In genomic region chr5:81605299-81605698, GRCh38 we compare ENCODE assay signal across 26 cellular contexts.
DNase-seq lines count a peak whose midpoint lies in the region; ATAC-seq, FAIRE-seq and TF ChIP-seq lines count a peak whose summit lies in the region.
"Had no signal": no experiment of that assay in that cellular context is flagged by ENCODE, and none has a peak within 500 bp of the region (broad histone marks: within the 10 kb centered on the region; RNA-seq: fewer than 3 reads in every experiment).

No MANE protein-coding gene starts in this region.

- SMC1A ChIA-PET in GM12878 (lab: Charles Lee; ENCODE audit: uncharacterized antibody, unreplicated experiment): interaction anchor here (0.8 kb wide), 1 partner anchor 32 kb away, joined by 3 read pairs; no protein-coding TSS in a partner anchor

- no peaks in the 10 kb centered on the region for H3K27me3 ChIP-seq in HUES48 (ENCODE audit: control insufficient read depth, insufficient read depth, low read length)
- no peaks in the 10 kb centered on the region for H3K27me3 ChIP-seq in KMS-11 (ENCODE audit: insufficient read depth, low read depth)
- H3K27me3 ChIP-seq in GM12878 (replicated peaks in 1 of 2; ENCODE audit: control insufficient read depth in 2 of 2, insufficient read depth in 2 of 2, low read length in 1 of 2): no peaks in the 10 kb centered on the region
- no peaks in the 10 kb centered on the region for H3K27me3 ChIP-seq in neural progenitor cell
- H3K27me3 ChIP-seq in thyroid gland: no peaks in the 10 kb centered on the region
- H3K27me3 ChIP-seq: BE2C; BLaER1 treated with 17β-estradiol and CSF1 and Interleukin-3, amounts not matched to agents 10 nM and 100 nM had no signal

- H3K9me3 ChIP-seq in HUES48 (ENCODE audit: control insufficient read depth, insufficient read depth, low read length): peaks cover 9% of the 10 kb centered on the region
- peaks cover 7% of the 10 kb centered on the region for H3K9me3 ChIP-seq in GM12878 (replicated peaks; ENCODE audit: control insufficient read depth, insufficient read depth, low read length)
- no peaks in the 10 kb centered on the region for H3K9me3 ChIP-seq in neural progenitor cell (ENCODE audit: low read depth)
- H3K9me3 ChIP-seq in thyroid gland: no peaks in the 10 kb centered on the region
- H3K9me3 ChIP-seq: A549, BE2C had no signal

- peaks cover 43% of the 10 kb centered on the region for H3F3A ChIP-seq in neural progenitor cell (ENCODE audit: low read depth)

- no peak for FAIRE-seq in GM12878 (lab: Jason Lieb, UNC)
- FAIRE-seq: A549, D721Med, GM12892 had no signal

- no peak for TF ChIP-seq RAD21 in GM12878 (IDR thresholded peaks at IDR 0.05; ENCODE audit: insufficient read depth, low read depth, low read length)

- H3K4me1 ChIP-seq in HUES48 (ENCODE audit: control insufficient read depth, insufficient read depth, low read length): peaks cover 38% of the 10 kb centered on the region
- H3K4me1 ChIP-seq in KMS-11 (ENCODE audit: low read depth, poor library complexity, severe bottlenecking): peaks cover 32% of the 10 kb centered on the region
- H3K4me1 ChIP-seq in GM12878 (ENCODE audit: control insufficient read depth, insufficient read depth, low read length): no peaks in the 10 kb centered on the region
- peaks cover 58% of the 10 kb centered on the region for H3K4me1 ChIP-seq in neural progenitor cell
- H3K4me1 ChIP-seq in thyroid gland: peaks cover 4 to 8% of the 10 kb centered on the region in 2 donors
- H3K4me1 ChIP-seq: A549 had no signal

- no peak for ATAC-seq in GM12878
- ATAC-seq in SK-N-SH treated with all-trans-retinoic acid at 6 μM for 48 hours: no peak
- ATAC-seq: A549, HCT116 had no signal

- H3K79me2 ChIP-seq in KMS-11 (ENCODE audit: insufficient read depth, low read depth) (no peaks in the 10 kb centered on the region; the same call in 1 of the 2 replicates), GM12878 (ENCODE audit: control insufficient read depth, insufficient read depth, low read length) (no peaks in the 10 kb centered on the region), neural progenitor cell (ENCODE audit: low read depth) (peaks cover 44% of the 10 kb centered on the region)

- RAD21 ChIA-PET in GM12878 (lab: Charles Lee; ENCODE audit: unreplicated experiment): no interaction called here

- H3K4me3 ChIP-seq in HUES48 (ENCODE audit: low read depth, low read length): no peak overlapping the region
- no peak overlapping the region for H3K4me3 ChIP-seq in KMS-11 (IDR thresholded peaks at IDR 0.05; ENCODE audit: insufficient read depth, low read depth, low read length)
- H3K4me3 ChIP-seq in GM12878: no peak overlapping the region
- H3K4me3 ChIP-seq in neural progenitor cell: peak overlapping the region; percentile 22
- no peak overlapping the region for H3K4me3 ChIP-seq in thyroid gland (replicated peaks in 1 of 3)
- H3K4me3 ChIP-seq: A549; BLaER1 treated with 17β-estradiol and CSF1 and Interleukin-3, amounts not matched to agents 10 nM and 100 nM had no signal

- H3K27ac ChIP-seq in HUES48 (ENCODE audit: low read depth, low read length): peak overlapping the region; percentile 81
- no peak overlapping the region for H3K27ac ChIP-seq in KMS-11
- no peak overlapping the region for H3K27ac ChIP-seq in GM12878 (ENCODE audit: control insufficient read depth, insufficient read depth)
- peak overlapping the region; percentile 50 for H3K27ac ChIP-seq in neural progenitor cell
- no peak overlapping the region for H3K27ac ChIP-seq in thyroid gland
- H3K27ac ChIP-seq: A549; BLaER1 treated with 17β-estradiol and CSF1 and Interleukin-3, amounts not matched to agents 10 nM and 100 nM had no signal

- H3K9ac ChIP-seq in HUES48 (ENCODE audit: low read depth, low read length) (no peak overlapping the region), KMS-11 (no peak overlapping the region), GM12878 (ENCODE audit: control insufficient read depth, insufficient read depth, low read length) (no peak overlapping the region), neural progenitor cell (no peak overlapping the region)
- H3K9ac ChIP-seq: BLaER1 treated with 17β-estradiol and CSF1 and Interleukin-3, amounts not matched to agents 10 nM and 100 nM had no signal

- H3K4me2 ChIP-seq in KMS-11 (0 out of 2 replicates have a peak overlapping the region, but pooled peaks have one; percentile 22), GM12878 (ENCODE audit: control insufficient read depth, insufficient read depth) (no peak overlapping the region), neural progenitor cell (peak overlapping the region; percentile 75)
- H3K4me2 ChIP-seq: A549; BLaER1 treated with 17β-estradiol and CSF1 and Interleukin-3, amounts not matched to agents 10 nM and 100 nM had no signal

- TF ChIP-seq CTCF in KMS-11 (conservative IDR thresholded peaks at IDR 0.05; ENCODE audit: low read depth, low read length) (no peak), GM12878 (IDR thresholded peaks at IDR 0.05 in 2 of 3, conservative IDR thresholded peaks at IDR 0.05 in 1 of 3; ENCODE audit: control insufficient read depth in 2 of 3, extremely low read depth in 1 of 3, insufficient read depth in 1 of 3, low read depth in 3 of 3, low read length in 3 of 3) (no peak), neural progenitor cell (IDR thresholded peaks at IDR 0.05) (no peak), thyroid gland (IDR thresholded peaks at IDR 0.05) (no peak)

- intact Hi-C loops in GM12878 (cut with micrococcal nuclease; ENCODE audit: unreplicated experiment) (no loop called here), thyroid gland (cut with DNase I) (no loop called here)

- H3K36me3 ChIP-seq in HUES48 (ENCODE audit: control insufficient read depth, insufficient read depth, low read length) (peaks cover 7% of the 10 kb centered on the region; the same call in 1 of the 2 replicates), KMS-11 (ENCODE audit: insufficient read depth) (no peaks in the 10 kb centered on the region), GM12878 (ENCODE audit: control insufficient read depth in 2 of 2, insufficient read depth in 2 of 2, low read length in 1 of 2) (peaks cover 2 to 4% of the 10 kb centered on the region in 2 experiments; a peak in 3 of 4 replicates), neural progenitor cell (peaks cover 5% of the 10 kb centered on the region), thyroid gland (no peaks in the 10 kb centered on the region)
- H3K36me3 ChIP-seq: BE2C had no signal

- no peak for TF ChIP-seq POLR2A in GM12878 (IDR thresholded peaks at IDR 0.05; ENCODE audit: low read depth, low read length)
- TF ChIP-seq POLR2A in thyroid gland (IDR thresholded peaks at IDR 0.05): no peak

- no peaks in the 10 kb centered on the region for H3K27me3 Mint-ChIP-seq in neural progenitor cell (ENCODE audit: insufficient read depth, low read depth)
- H3K27me3 Mint-ChIP-seq: CD4-positive, alpha-beta T cell; CD8-positive, alpha-beta memory T cell had no signal

- H4K20me1 ChIP-seq in KMS-11 (ENCODE audit: insufficient read depth) (peaks cover 6% of the 10 kb centered on the region; the same call in 1 of the 2 replicates), GM12878 (ENCODE audit: control insufficient read depth, insufficient read depth) (no peaks in the 10 kb centered on the region), neural progenitor cell (ENCODE audit: low read depth) (peaks cover 66% of the 10 kb centered on the region)

- peaks cover 38% of the 10 kb centered on the region for H3K36me3 Mint-ChIP-seq in neural progenitor cell

- DNase-seq in GM12878 (ENCODE audit: low read depth, low spot score) (no peak), neural progenitor cell (ENCODE audit: low spot score) (no peak), NCI-H524 treated with DMSO at 0.1 percent for 48 hours (lab: John Stamatoyannopoulos, UW) (no peak), thyroid gland (no peak), H4 (ENCODE audit: low spot score) (no peak)
- DNase-seq: 8988T; ACHN; AML-193; BE2C; CD4-positive, alpha-beta T cell; CD8-positive, alpha-beta memory T cell; DMS 273 treated with DMSO at 0.1 percent for 48 hours; DMS79; EL; GF-D8; GOT3; H9 had no signal

- H3K9me3 Mint-ChIP-seq in neural progenitor cell: peaks cover 3% of the 10 kb centered on the region
- H3K9me3 Mint-ChIP-seq: CD4-positive, alpha-beta T cell had no signal

- in situ Hi-C loops in GM12878 (cut with MboI): no loop called here

- H3K27ac Mint-ChIP-seq in neural progenitor cell: peak overlapping the region; percentile 48
- H3K27ac Mint-ChIP-seq: CD14-positive monocyte; CD4-positive, alpha-beta T cell; CD8-positive, alpha-beta memory T cell had no signal

- CTCF ChIA-PET in GM12878 (lab: Yijun Ruan, JAX): interaction anchor here (1.0 kb wide), 1 partner anchor 40 kb away, joined by 3 read pairs; no protein-coding TSS in a partner anchor

- no TSS peak for BruUV-seq in GM12878 (replicated peaks; lab: Mats Ljungman, UMichigan)

- H2AFZ ChIP-seq in KMS-11 (ENCODE audit: low read depth) (no peak overlapping the region), GM12878 (ENCODE audit: control insufficient read depth, low read depth, low read length) (no peak overlapping the region), neural progenitor cell (replicated peaks) (no peak overlapping the region)

- H3K4me3 Mint-ChIP-seq in neural progenitor cell: no peak overlapping the region
- H3K4me3 Mint-ChIP-seq: CD14-positive monocyte; CD4-positive, alpha-beta T cell; CD8-positive, alpha-beta memory T cell; H9 had no signal

- peaks cover 25% of the 10 kb centered on the region for H3K4me1 Mint-ChIP-seq in neural progenitor cell
- H3K4me1 Mint-ChIP-seq: CD14-positive monocyte had no signal

- TF ChIP-seq EP300 in GM12878 (IDR thresholded peaks at IDR 0.05; ENCODE audit: borderline replicate concordance in 1 of 2, control insufficient read depth in 1 of 2, low read depth in 2 of 2, low read length in 2 of 2): no peak

- 98% methylated on average over 2 of the region's 2 CpGs for WGBS in GM12878 (ENCODE audit: insufficient coverage, insufficient replicate concordance, low lambda C conversion rate, missing lambda C conversion rate)
- 97 to 98% methylated on average over 2 of the region's 2 CpGs for WGBS in thyroid gland, 2 donors

- POLR2A ChIA-PET in GM12878 (lab: Charles Lee): no interaction called here

TF ChIP-seq in SK-N-SH treated with all-trans-retinoic acid at 6 μM for 48 hours, 23 proteins besides CTCF, POLR2A, EP300 and RAD21 (continues in another document):
- TF ChIP-seq SNAI2 (CRISPR knock-in tag; IDR thresholded peaks at IDR 0.05): no peak
- TF ChIP-seq CREB5 (CRISPR knock-in tag; IDR thresholded peaks at IDR 0.05; ENCODE audit: low read depth): no peak

Comparison
In these comparisons a context has a peak if more than half of its experiments do, and no peak if none do; other contexts are left out.
1. H3K27ac ChIP-seq: peak in HUES48 (single experiment) and neural progenitor cell (single experiment); none in KMS-11 (single experiment), GM12878 (single experiment) and thyroid gland (0 of 3).